ENCODE assay signal across 8 cellular contexts in genomic region chr7:43639858-43640491, GRCh38. TPM values are rescaled to one million over a fixed set of nuclear protein-coding genes. Genes with fewer than 3 reads are reported as not detected.
DNase-seq lines count a peak whose midpoint lies in the region; TF ChIP-seq lines count a peak whose summit lies in the region.

No MANE protein-coding gene starts in this region.

- CTCF ChIA-PET in mammary epithelial cell (lab: Charles Lee; ENCODE audit: low non-redundant PET): interaction anchor here (0.6 to 0.7 kb wide), 2 partner anchors 54 to 57 kb away, joined by 4 to 13 read pairs; partner anchors contain the start of gene STK17A

- dilution Hi-C loops in mammary epithelial cell (cut with HindIII; ENCODE audit: low sequenced_read_pairs): no loop called here

- H3K4me2 ChIP-seq in mammary epithelial cell (ENCODE audit: insufficient read depth, low read depth, low read length): no peak overlapping the region

- 36% methylated on average over 6 of the region's 6 CpGs for WGBS in mammary epithelial cell (ENCODE audit: low coverage, missing lambda C conversion rate)
- 21% methylated on average over 6 of the region's 6 CpGs for WGBS in liver
- 21 to 23% methylated on average over 6 of the region's 6 CpGs for WGBS in thyroid gland, 2 donors

- H3K27ac ChIP-seq in mammary epithelial cell (ENCODE audit: insufficient read depth, low read depth, low read length) (peak overlapping the region; percentile 73), liver (ENCODE audit: low read depth in 1 of 2, low read length in 2 of 2) (peak overlapping the region; percentile 21 to 28), thyroid gland (peak overlapping the region; percentile 68 to 72 (median 69))

- no peaks in the 10 kb centered on the region for H4K20me1 ChIP-seq in mammary epithelial cell (ENCODE audit: insufficient read depth, low read length)

- TF ChIP-seq POLR2A in thyroid gland (IDR thresholded peaks at IDR 0.05): no peak

- H3K4me1 ChIP-seq in mammary epithelial cell (ENCODE audit: insufficient read depth, low read length): peaks cover 50% of the 10 kb centered on the region
- H3K4me1 ChIP-seq in liver (ENCODE audit: control insufficient read depth in 4 of 4, insufficient read depth in 4 of 4, low read length in 3 of 4): peaks cover 11 to 21% (median 15%) of the 10 kb centered on the region in 4 donors
- peaks cover 26 to 33% of the 10 kb centered on the region in 2 donors for H3K4me1 ChIP-seq in thyroid gland

- intact Hi-C loops in mammary epithelial cell (cut with micrococcal nuclease): no loop called here
- intact Hi-C loops in thyroid gland (cut with DNase I): loop anchor here (10.0 kb wide), 1 partner anchor 55 kb away; no protein-coding TSS in a partner anchor

- TF ChIP-seq CTCF in mammary epithelial cell (conservative IDR thresholded peaks at IDR 0.05 in 1 of 2, IDR thresholded peaks at IDR 0.05 in 1 of 2; ENCODE audit: extremely low read depth in 1 of 2, insufficient read depth in 1 of 2, low read depth in 1 of 2, low read length in 2 of 2) (no peak), liver (IDR thresholded peaks at IDR 0.05; ENCODE audit: low read depth, low read length, missing input control) (no peak), thyroid gland (IDR thresholded peaks at IDR 0.05) (no peak)

- BruUV-seq in mammary epithelial cell (replicated peaks; lab: Mats Ljungman, UMichigan): no TSS peak

- DNase-seq in DMS153 (lab: John Stamatoyannopoulos, UW): peak; percentile 99
- peak; percentile 85 for DNase-seq in NCI-H2196 (lab: John Stamatoyannopoulos, UW; ENCODE audit: unreplicated experiment)
- peak; percentile 46 for DNase-seq in mammary epithelial cell
- DNase-seq in thyroid gland: peak; percentile 75 to 80
- DNase-seq in NCI-H226: no peak
- DNase-seq in iPS-NIHi7 (ENCODE audit: extremely low spot score): no peak
- no peak for DNase-seq in GM19240 (ENCODE audit: insufficient read length, low spot score)

- in situ Hi-C loops in mammary epithelial cell (cut with MboI; ENCODE audit: low sequenced_read_pairs in 2 of 2): no loop called here

- TF ChIP-seq RAD21 in liver (IDR thresholded peaks at IDR 0.05): peak; percentile 47 to 62

- H3K27me3 ChIP-seq in mammary epithelial cell (ENCODE audit: insufficient read depth, low read length) (no peaks in the 10 kb centered on the region), liver (ENCODE audit: control insufficient read depth in 4 of 4, insufficient read depth in 4 of 4, low read length in 3 of 4) (no peaks in the 10 kb centered on the region), thyroid gland (no peaks in the 10 kb centered on the region)

- H3K4me3 ChIP-seq in mammary epithelial cell (replicated peaks in 1 of 3; ENCODE audit: insufficient read depth in 1 of 3, low read depth in 2 of 3, low read length in 3 of 3): no peak overlapping the region
- no peak overlapping the region for H3K4me3 ChIP-seq in liver (ENCODE audit: low read depth in 1 of 3, low read length in 3 of 3)
- no peak overlapping the region for H3K4me3 ChIP-seq in thyroid gland (replicated peaks in 1 of 3)

- H2AFZ ChIP-seq in mammary epithelial cell (ENCODE audit: low read depth, low read length): no peak overlapping the region

- no peaks in the 10 kb centered on the region for H3K9me3 ChIP-seq in mammary epithelial cell (replicated peaks; ENCODE audit: insufficient read depth, low read length)
- no peaks in the 10 kb centered on the region for H3K9me3 ChIP-seq in liver (ENCODE audit: control insufficient read depth in 4 of 4, low read length in 3 of 4)
- no peaks in the 10 kb centered on the region for H3K9me3 ChIP-seq in thyroid gland

- H3K36me3 ChIP-seq in mammary epithelial cell (ENCODE audit: insufficient read depth, low read length) (peaks cover 20% of the 10 kb centered on the region), liver (ENCODE audit: control insufficient read depth in 4 of 4, insufficient read depth in 3 of 4, low read depth in 1 of 4, low read length in 3 of 4) (peaks cover under 1 to 20% (median 7%) of the 10 kb centered on the region in 4 donors), thyroid gland (no peaks in the 10 kb centered on the region)

- peaks cover 38% of the 10 kb centered on the region for H3K79me2 ChIP-seq in mammary epithelial cell (ENCODE audit: insufficient read depth, low read length)

- H3K9ac ChIP-seq in mammary epithelial cell (ENCODE audit: insufficient read depth, low read length): peak overlapping the region; percentile 11
- no peak overlapping the region for H3K9ac ChIP-seq in liver (ENCODE audit: low read depth in 1 of 2, low read length in 2 of 2)

TF ChIP-seq in liver, 16 proteins besides CTCF, POLR2A, EP300 and RAD21:
- TF ChIP-seq NR2F2 (IDR thresholded peaks at IDR 0.05): peak; percentile 99
- TF ChIP-seq ATF3 (IDR thresholded peaks at IDR 0.05): peak; percentile 34
- TF ChIP-seq FOXA2 (IDR thresholded peaks at IDR 0.05): peak; percentile 33
- TF ChIP-seq ZBTB33 (IDR thresholded peaks at IDR 0.05): peak; percentile 78
- TF ChIP-seq RXRA (IDR thresholded peaks at IDR 0.05): peak; percentile 93 to 95
- peak; percentile 56 for TF ChIP-seq FOXA1 (IDR thresholded peaks at IDR 0.05)
- TF ChIP-seq SP1 (IDR thresholded peaks at IDR 0.05): peak; percentile 81
- peak; percentile 69 for TF ChIP-seq REST (IDR thresholded peaks at IDR 0.05)
- peak; percentile 20 to 56 for TF ChIP-seq EGR1 (IDR thresholded peaks at IDR 0.05; ENCODE audit: low read depth in 2 of 2)
- TF ChIP-seq JUND (IDR thresholded peaks at IDR 0.05): peak; percentile 61 to 69
- no peak for TF ChIP-seq GABPA (IDR thresholded peaks at IDR 0.05 in 1 of 2, conservative IDR thresholded peaks at IDR 0.05 in 1 of 2)
- TF ChIP-seq YY1 (IDR thresholded peaks at IDR 0.05): peak; percentile 52
- TF ChIP-seq, protein P1, sequence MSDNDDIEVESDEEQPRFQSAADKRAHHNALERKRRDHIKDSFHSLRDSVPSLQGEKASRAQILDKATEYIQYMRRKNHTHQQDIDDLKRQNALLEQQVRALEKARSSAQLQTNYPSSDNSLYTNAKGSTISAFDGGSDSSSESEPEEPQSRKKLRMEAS (IDR thresholded peaks at IDR 0.05): peak; percentile 85
- no peak for TF ChIP-seq TAF1 (conservative IDR thresholded peaks at IDR 0.05)
- TF ChIP-seq HNF4A (conservative IDR thresholded peaks at IDR 0.05): peak; percentile 94 to 95
- peak; percentile 76 for TF ChIP-seq HNF4G (IDR thresholded peaks at IDR 0.05)
TF ChIP-seq in liver: peak in this region for 14.

RNA-seq across cellular contexts. Expression of gene STK17A, which starts 57.1 kb away (rescaled TPM):
- total RNA-seq in mammary epithelial cell: 100 to 1,000 TPM; 109 to 140 TPM
- polyA plus RNA-seq in mammary epithelial cell: 40.9 TPM
- 27.2 TPM for polyA minus RNA-seq in mammary epithelial cell
- total RNA-seq in liver: 10 to 100 TPM in 1 of 2 donors, 1 to 10 TPM in 1; 10.0 to 18.2 TPM
- polyA plus RNA-seq in liver: 1 to 10 TPM; 3.0 to 4.5 TPM
- total RNA-seq in thyroid gland: 10 to 100 TPM in 3 of 4 donors, 1 to 10 TPM in 1; 7.9 to 22.9 (median 16.4) TPM

Comparison
In these comparisons a context has a peak if more than half of its experiments do, and no peak if none do; other contexts are left out.
1. DNase-seq: peak in DMS153 (single experiment), NCI-H2196 (single experiment), mammary epithelial cell (single experiment) and thyroid gland (2 of 2); none in NCI-H226 (single experiment), iPS-NIHi7 (single experiment) and GM19240 (single experiment).
2. RNA of gene STK17A, which starts 57.1 kb away (total RNA-seq): 109 to 140 TPM in mammary epithelial cell; 10.0 to 18.2 TPM in liver and 7.9 to 22.9 TPM in thyroid gland; every median in the first group is over 4 times any median in the second.
3. Peak in every context shown above with its lines, with median percentiles within 50 percentile points of each other: H3K27ac ChIP-seq.